Comparison of ENCODE assay signal across 17 cellular contexts in the genomic region with DNA sequence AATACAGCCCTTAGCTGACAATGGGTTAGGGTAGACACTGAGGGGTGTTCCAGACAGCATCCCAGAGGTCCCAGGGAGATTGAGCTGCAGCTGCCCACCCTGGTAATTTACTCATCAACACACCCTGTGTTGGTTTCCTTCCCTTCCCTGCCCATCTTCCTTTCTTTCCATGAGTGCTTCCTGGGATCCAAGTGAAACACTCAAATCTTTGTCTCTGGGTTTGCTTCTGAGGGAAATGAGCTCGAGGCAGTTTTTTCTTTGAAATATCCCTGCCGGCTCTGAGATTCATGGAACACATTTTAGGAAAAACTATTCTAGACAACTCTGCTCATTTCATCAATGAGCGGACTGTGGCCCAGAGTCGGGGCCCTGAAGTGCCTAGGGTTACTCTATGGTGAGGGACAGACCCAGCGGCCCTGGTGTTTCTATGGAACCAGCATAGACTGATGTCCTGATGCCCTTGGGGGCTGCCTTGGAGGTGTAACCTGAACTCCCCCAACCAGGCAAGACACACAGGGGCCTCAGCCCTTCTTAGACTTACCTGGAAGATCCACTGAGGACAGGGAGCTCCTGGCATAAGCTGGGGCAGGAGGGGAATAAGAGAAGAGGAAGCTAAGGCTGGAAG. TPM values are rescaled to one million over a fixed set of nuclear protein-coding genes. Genes with fewer than 3 reads are reported as not detected.
DNase-seq lines count a peak whose midpoint lies in the region; ATAC-seq and TF ChIP-seq lines count a peak whose summit lies in the region.
"Had no signal": no experiment of that assay in that cellular context is flagged by ENCODE, and none has a peak within 500 bp of the region (broad histone marks: within the 10 kb centered on the region; RNA-seq: fewer than 3 reads in every experiment).

No MANE protein-coding gene starts in this region.

- no peak overlapping the region for H3K4me3 ChIP-seq in parathyroid adenoma (ENCODE audit: low read depth, low read length)
- H3K4me3 ChIP-seq in SJCRH30: no peak overlapping the region
- H3K4me3 ChIP-seq: GM23338 had no signal

- POLR2A ChIA-PET in RWPE1 (lab: Yijun Ruan, JAX; ENCODE audit: low non-redundant PET): no interaction called here

- H2AFZ ChIP-seq in parathyroid adenoma: peak overlapping the region; percentile 23
- H2AFZ ChIP-seq: GM23338 had no signal

- no peak overlapping the region for H3K9ac ChIP-seq in parathyroid adenoma

- no peak overlapping the region for H3K4me2 ChIP-seq in parathyroid adenoma (ENCODE audit: low read length)
- H3K4me2 ChIP-seq: GM23338 had no signal

- H3K79me2 ChIP-seq in parathyroid adenoma: no peaks in the 10 kb centered on the region

- CTCF ChIA-PET in RWPE1 (lab: Yijun Ruan, JAX): no interaction called here

- TF ChIP-seq CTCF in RWPE1 (conservative IDR thresholded peaks at IDR 0.05; ENCODE audit: low read depth) (no peak), parathyroid adenoma (IDR thresholded peaks at IDR 0.05) (no peak)

- H3K27ac ChIP-seq in RWPE1 (peak overlapping the region; percentile 46; the same call in 1 of the 2 replicates), parathyroid adenoma (no peak overlapping the region), SJCRH30 (no peak overlapping the region)

- no peak for ATAC-seq in HG03108 (IDR thresholded peaks at IDR 0.05; ENCODE audit: unreplicated experiment)
- ATAC-seq in HG03175 (IDR thresholded peaks at IDR 0.05; ENCODE audit: unreplicated experiment): no peak
- ATAC-seq: GM23338, PC-3, SK-N-SH treated with all-trans-retinoic acid at 6 μM for 48 hours had no signal

- H3K27me3 ChIP-seq in parathyroid adenoma (ENCODE audit: control insufficient read depth, insufficient read depth, low read length): no peaks in the 10 kb centered on the region
- H3K27me3 ChIP-seq in SJCRH30: no peaks in the 10 kb centered on the region

- no peak for DNase-seq in RWPE1 (ENCODE audit: low spot score)
- peak; percentile 47 for DNase-seq in epidermal melanocyte (ENCODE audit: insufficient read length, low spot score)
- DNase-seq in SJCRH30: no peak
- DNase-seq in central memory CD4-positive, alpha-beta T cell: no peak
- DNase-seq: DMS79, KG1, NCI-H1092, NCI-H2107, NCI-H345, NCI-H69, PC-3 had no signal

- H3K9me3 ChIP-seq in parathyroid adenoma (ENCODE audit: control insufficient read depth, low read length) (no peaks in the 10 kb centered on the region), SJCRH30 (replicated peaks) (no peaks in the 10 kb centered on the region)

- H3K36me3 ChIP-seq in parathyroid adenoma (ENCODE audit: control insufficient read depth, insufficient read depth, low read length): no peaks in the 10 kb centered on the region
- H3K36me3 ChIP-seq in SJCRH30: no peaks in the 10 kb centered on the region

- no peaks in the 10 kb centered on the region for H3K4me1 ChIP-seq in parathyroid adenoma
- peaks cover 24% of the 10 kb centered on the region for H3K4me1 ChIP-seq in SJCRH30

RNA-seq across cellular contexts. Expression of a gene that starts 14.9 kb away (rescaled TPM):
- 4.4 TPM in 2 replicates for total RNA-seq in SJCRH30 (2014; rRNA removed; shearing (Covaris generic))

RNA-seq across cellular contexts. Expression of a gene that starts 24.1 kb away (rescaled TPM):
- total RNA-seq in SJCRH30 (2014; rRNA removed; shearing (Covaris generic)): 0.61 and 0.91 TPM in 2 replicates
- total RNA-seq: GM23338, MCF 10A, PC-3 had no signal
